Comparison of ENCODE assay signal across 7 cellular contexts in the genomic region with DNA sequence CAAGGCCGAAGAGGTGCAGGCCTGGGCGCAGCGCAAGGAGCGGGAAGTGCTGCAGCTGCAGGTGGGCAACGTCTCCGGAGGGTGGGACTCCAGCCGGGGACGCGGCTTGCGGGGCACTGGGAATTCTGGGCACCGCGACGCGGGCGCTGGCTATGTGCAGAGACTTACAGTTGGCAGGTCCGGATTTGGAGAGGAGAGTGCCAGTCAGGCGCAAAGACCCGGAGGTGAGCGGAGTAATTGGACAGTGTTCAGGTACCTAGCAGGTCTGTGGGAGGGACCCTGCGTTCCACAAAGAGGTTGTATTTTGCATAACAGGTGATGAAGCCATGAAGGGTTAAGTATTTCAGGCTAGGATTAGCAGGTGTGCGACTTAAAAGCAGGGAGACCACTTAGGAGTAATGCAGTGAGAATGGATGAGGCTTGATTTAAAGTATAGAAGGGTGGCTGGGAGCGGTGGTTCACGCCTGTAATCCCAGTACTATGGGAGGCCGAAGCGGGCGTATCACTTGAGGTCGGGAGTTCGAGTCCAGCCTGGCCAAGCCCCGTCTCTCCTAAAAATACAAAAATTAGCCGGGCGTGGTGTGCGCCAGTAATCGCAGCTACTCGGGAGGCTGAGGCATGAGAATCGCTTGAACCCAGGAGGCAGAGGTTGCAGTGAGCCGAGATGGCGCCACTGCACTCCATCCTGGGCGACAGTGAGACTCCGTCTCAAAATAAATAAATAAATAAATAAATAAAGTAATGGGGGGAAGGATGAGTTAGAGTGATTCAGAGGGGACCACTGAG. TPM values are rescaled to one million over a fixed set of nuclear protein-coding genes. Genes with fewer than 3 reads are reported as not detected.
DNase-seq lines count a peak whose midpoint lies in the region; ATAC-seq lines count a peak whose summit lies in the region.

No MANE protein-coding gene starts in this region.

- H3K9me3 ChIP-seq in skeletal muscle satellite cell (replicated peaks; ENCODE audit: low read length), result no peaks in the 10 kb centered on the region

- DNase-seq in NCI-H1417 treated with DMSO at 0.1 percent for 48 hours (lab: John Stamatoyannopoulos, UW) (peak; percentile 32), hepatic stellate cell (ENCODE audit: low spot score) (peak; percentile 22), hippocampal formation (lab: John Stamatoyannopoulos, UW) (no peak)
- peak; percentile 70 for DNase-seq in activated CD8-positive, alpha-beta memory T cell treated with anti-CD3 and anti-CD28 coated beads, Interleukin-2, amount 50 U/mL, for 48 hours

- peak overlapping the region; percentile 94 for H3K4me2 ChIP-seq in skeletal muscle satellite cell (ENCODE audit: low read length)

- peaks cover 29% of the 10 kb centered on the region for H3K36me3 ChIP-seq in skeletal muscle satellite cell (ENCODE audit: insufficient read depth, low read length)

- H3K27me3 ChIP-seq in skeletal muscle satellite cell (ENCODE audit: control insufficient read depth, insufficient read depth, low read length), result no peaks in the 10 kb centered on the region

- H3K4me1 ChIP-seq in skeletal muscle satellite cell (ENCODE audit: control insufficient read depth, insufficient read depth, low read length), result peaks cover 25% of the 10 kb centered on the region

- peak overlapping the region; percentile 90 for H3K9ac ChIP-seq in skeletal muscle satellite cell (ENCODE audit: low read depth, low read length)

- ATAC-seq in GM19455 (IDR thresholded peaks at IDR 0.05; ENCODE audit: unreplicated experiment), result peak; percentile 19
- ATAC-seq in HG03571 (IDR thresholded peaks at IDR 0.05; ENCODE audit: unreplicated experiment), result no peak

- H3K4me3 ChIP-seq in skeletal muscle satellite cell (ENCODE audit: low read length), result peak overlapping the region; percentile 98

RNA-seq across cellular contexts. Expression of gene MRPS26, which starts 1.0 kb away (rescaled TPM):
- total RNA-seq in skeletal muscle satellite cell (2012; rRNA removed), result 31.9 and 47.7 TPM in 2 replicates

RNA-seq across cellular contexts. Expression of gene GNRH2, which starts 3.4 kb away (rescaled TPM):
- 0.25 and 0.44 TPM in 2 replicates for total RNA-seq in skeletal muscle satellite cell (2012; rRNA removed)

RNA-seq across cellular contexts. Expression of gene OXT, which starts 24.6 kb away (rescaled TPM):
- total RNA-seq in skeletal muscle satellite cell (2012; rRNA removed), result not detected in 2 replicates

RNA-seq across cellular contexts. Expression of gene AVP, which starts 37.7 kb away (rescaled TPM):
- not detected in 2 replicates for total RNA-seq in skeletal muscle satellite cell (2012; rRNA removed)

Comparison
In these comparisons a context has a peak if more than half of its experiments do, and no peak if none do; other contexts are left out.
1. DNase-seq: peak in NCI-H1417 treated with DMSO at 0.1 percent for 48 hours (single experiment), activated CD8-positive, alpha-beta memory T cell treated with anti-CD3 and anti-CD28 coated beads, Interleukin-2, amount 50 U/mL, for 48 hours (single experiment) and hepatic stellate cell (single experiment); none in hippocampal formation (0 of 2).